In the genomic region with DNA sequence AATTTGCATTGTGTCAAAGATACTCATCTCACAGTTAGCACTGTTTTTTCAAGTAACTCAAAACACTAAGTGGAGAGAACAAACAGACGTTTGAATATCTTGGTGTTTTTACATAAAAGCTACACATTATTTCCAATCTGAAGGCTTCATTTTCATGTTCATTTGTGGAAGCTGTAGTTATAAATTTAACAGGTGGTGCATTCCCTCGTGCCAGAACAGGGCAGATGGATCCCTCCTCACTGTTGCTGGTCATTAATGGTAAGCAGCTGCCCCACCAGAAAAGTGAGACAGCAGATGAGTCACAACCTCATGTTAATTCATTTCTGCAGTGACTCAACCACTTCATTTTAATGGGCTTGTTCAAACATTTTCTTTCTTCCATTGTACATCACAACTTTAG, we compare ENCODE assay signal across 1 cellular context.
TF ChIP-seq lines count a peak whose summit lies in the region.

No MANE protein-coding gene starts in this region.

TF ChIP-seq in WTC11, 78 proteins besides CTCF, POLR2A, EP300 and RAD21 (continued from another document):
- no peak for TF ChIP-seq GRHL2 (CRISPR knock-in tag; IDR thresholded peaks at IDR 0.05; ENCODE audit: insufficient replicate concordance, severe bottlenecking)
- no peak for TF ChIP-seq USF1 (CRISPR knock-in tag; IDR thresholded peaks at IDR 0.05)
- no peak for TF ChIP-seq ATF6 (CRISPR knock-in tag; IDR thresholded peaks at IDR 0.05)
